In the genomic region with DNA sequence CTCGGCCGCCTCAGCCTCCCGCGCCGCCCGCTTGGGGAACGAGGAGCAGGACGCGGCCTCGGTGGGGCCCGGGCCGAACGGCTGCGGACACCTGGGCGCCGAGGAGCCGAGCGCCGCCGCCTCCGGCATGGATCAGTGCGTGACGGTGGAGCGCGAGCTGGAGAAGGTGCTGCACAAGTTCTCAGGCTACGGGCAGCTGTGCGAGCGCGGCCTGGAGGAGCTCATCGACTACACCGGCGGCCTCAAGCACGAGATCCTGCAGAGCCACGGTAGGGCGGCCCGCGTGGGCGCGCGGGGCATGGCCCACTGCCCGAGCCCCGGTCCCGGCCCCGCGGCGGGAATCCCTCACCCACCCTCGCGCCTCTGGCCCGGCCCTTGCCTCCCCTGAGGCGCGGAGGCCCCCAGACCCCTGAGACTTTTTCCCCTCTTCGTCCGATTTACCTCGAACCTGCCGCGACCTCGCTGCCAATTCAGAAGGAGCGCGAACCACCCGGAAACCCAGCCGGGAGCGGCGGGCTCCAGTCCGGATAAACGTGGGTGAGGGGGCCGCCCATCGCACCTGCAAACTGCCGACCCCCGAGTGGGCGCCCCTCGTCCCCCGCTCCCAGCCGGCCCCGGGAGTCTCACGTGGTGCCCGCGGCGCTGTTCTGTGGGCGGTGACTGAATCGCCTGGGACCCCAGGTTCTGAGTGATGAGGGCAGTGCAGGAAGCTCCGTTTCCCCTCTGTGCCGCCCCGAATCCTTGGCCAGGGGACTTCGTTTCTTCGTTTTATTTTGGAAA, we compare ENCODE assay signal across 8 cellular contexts. TPM values are rescaled to one million over a fixed set of nuclear protein-coding genes. Genes with fewer than 3 reads are reported as not detected.
A peak's percentile ranks its signal among the peaks of the same experiment; 100 is the strongest.
DNase-seq lines count a peak whose midpoint lies in the region; ATAC-seq and TF ChIP-seq lines count a peak whose summit lies in the region.
"Not testable (repeated sequence)": the region's sequence is repeated elsewhere in the genome, so short reads cannot be mapped to it uniquely, and the experiment has no call there.

No MANE protein-coding gene starts in this region.

- intact Hi-C loops in activated T-helper 1 cell treated with anti-CD3 and anti-CD28 coated beads, Interleukin-12 subunit alpha, Interleukin-12 subunit beta, Interleukin-2, Interleukin-4 antibody, amounts not matched to agents 30 ng/mL and 10 ng/mL and 1 ng/mL, durations not matched to agents 14 hours and 24 hours and 36 hours (cut with micrococcal nuclease) = not testable (repeated sequence)

- ATAC-seq in GM19397 (IDR thresholded peaks at IDR 0.05; ENCODE audit: unreplicated experiment) (peak; percentile 31), HG03196 (IDR thresholded peaks at IDR 0.05; ENCODE audit: unreplicated experiment) (peak; percentile 8)

- not testable (repeated sequence) for H4K8ac ChIP-seq in mesendoderm (ENCODE audit: low read depth, low read length)

- H2AK5ac ChIP-seq in mesendoderm (ENCODE audit: low read length) = not testable (repeated sequence)

- H3K4me3 ChIP-seq in AG09309 (ENCODE audit: control insufficient read depth, low read depth, low read length) (peak overlapping the region; percentile 67), Peyer's patch (peak overlapping the region; percentile 67 to 88 (median 76)), mesendoderm (ENCODE audit: low read length) (peak overlapping the region; percentile 40)

- H3K4me2 ChIP-seq in mesendoderm (ENCODE audit: low read length) = not testable (repeated sequence)

- peak overlapping the region; percentile 48 for H3K27ac Mint-ChIP-seq in activated T-helper 1 cell treated with anti-CD3 and anti-CD28 coated beads, Interleukin-12 subunit alpha, Interleukin-12 subunit beta, Interleukin-2, Interleukin-4 antibody, amounts not matched to agents 30 ng/mL and 10 ng/mL and 1 ng/mL, durations not matched to agents 14 hours and 24 hours and 36 hours

- not testable (repeated sequence) for H2BK120ac ChIP-seq in mesendoderm (ENCODE audit: low read depth, low read length)

- not testable (repeated sequence) for H3K27me3 ChIP-seq in Peyer's patch; mesendoderm (ENCODE audit: insufficient read depth, low read length, poor library complexity)

- not testable (repeated sequence) for H3K27me3 Mint-ChIP-seq in activated T-helper 1 cell treated with anti-CD3 and anti-CD28 coated beads, Interleukin-12 subunit alpha, Interleukin-12 subunit beta, Interleukin-2, Interleukin-4 antibody, amounts not matched to agents 30 ng/mL and 10 ng/mL and 1 ng/mL, durations not matched to agents 14 hours and 24 hours and 36 hours (ENCODE audit: insufficient read depth)

- H3K18ac ChIP-seq in mesendoderm (ENCODE audit: low read length) = not testable (repeated sequence)

- not testable (repeated sequence) for H2BK15ac ChIP-seq in mesendoderm (replicated peaks; ENCODE audit: low read depth)

- not testable (repeated sequence) for TF ChIP-seq POLR2A in Peyer's patch (IDR thresholded peaks at IDR 0.05)

- not testable (repeated sequence) for H3K36me3 Mint-ChIP-seq in activated T-helper 1 cell treated with anti-CD3 and anti-CD28 coated beads, Interleukin-12 subunit alpha, Interleukin-12 subunit beta, Interleukin-2, Interleukin-4 antibody, amounts not matched to agents 30 ng/mL and 10 ng/mL and 1 ng/mL, durations not matched to agents 14 hours and 24 hours and 36 hours (ENCODE audit: low read depth)

- not testable (repeated sequence) for H3K4me1 ChIP-seq in Peyer's patch; mesendoderm (ENCODE audit: control insufficient read depth, low read depth, low read length)

- not testable (repeated sequence) for H3K79me1 ChIP-seq in mesendoderm (ENCODE audit: low read length)

- peak overlapping the region; percentile 68 for H3K9ac ChIP-seq in mesendoderm (ENCODE audit: low read length)

- H3K27ac ChIP-seq in Peyer's patch (peak overlapping the region; percentile 89 to 95 (median 92)), epithelial cell of prostate (peak overlapping the region; percentile 60), mesendoderm (ENCODE audit: low read depth, low read length) (peak overlapping the region; percentile 79)

- H3K79me2 ChIP-seq in mesendoderm (ENCODE audit: control insufficient read depth, insufficient read depth, low read length) = not testable (repeated sequence)

- H3K36me3 ChIP-seq in Peyer's patch; mesendoderm (ENCODE audit: control insufficient read depth, insufficient read depth, low read length): not testable (repeated sequence)

- H3K4me3 Mint-ChIP-seq in activated T-helper 1 cell treated with anti-CD3 and anti-CD28 coated beads, Interleukin-12 subunit alpha, Interleukin-12 subunit beta, Interleukin-2, Interleukin-4 antibody, amounts not matched to agents 30 ng/mL and 10 ng/mL and 1 ng/mL, durations not matched to agents 14 hours and 24 hours and 36 hours = peak overlapping the region; percentile 87

- H4K5ac ChIP-seq in mesendoderm (ENCODE audit: low read length) = not testable (repeated sequence)

- DNase-seq in AG09309 (ENCODE audit: low read depth); epithelial cell of prostate (ENCODE audit: low read depth, low spot score): not testable (repeated sequence)
- peak; percentile 52 to 80 (median 69) for DNase-seq in Peyer's patch
- DNase-seq in activated T-helper 1 cell treated with anti-CD3 and anti-CD28 coated beads, Interleukin-12 subunit alpha, Interleukin-12 subunit beta, Interleukin-2, Interleukin-4 antibody, amounts not matched to agents 30 ng/mL and 10 ng/mL and 1 ng/mL, durations not matched to agents 14 hours and 24 hours and 36 hours (ENCODE audit: low spot score) = peak; percentile 28
- DNase-seq in mesendoderm = peak; percentile 45
- DNase-seq in stimulated activated CD4-positive, alpha-beta T cell treated with anti-CD3 and anti-CD28 coated beads, Interleukin-2, amount 100 ng/mL, for 48 hours = peak; percentile 17 to 23

- WGBS in mesendoderm (ENCODE audit: extremely low coverage, insufficient coverage, low lambda C conversion rate) = no CpG with 5 or more reads among the region's 85 CpGs

- not testable (repeated sequence) for TF ChIP-seq CTCF in AG09309 (IDR thresholded peaks at IDR 0.05; ENCODE audit: control insufficient read depth, insufficient read depth, low read depth, low read length, missing control alignments); Peyer's patch (IDR thresholded peaks at IDR 0.05)

- not testable (repeated sequence) for H2BK5ac ChIP-seq in mesendoderm (ENCODE audit: low read length)

- peaks cover 10% of the 10 kb centered on the region for H3K4me1 Mint-ChIP-seq in activated T-helper 1 cell treated with anti-CD3 and anti-CD28 coated beads, Interleukin-12 subunit alpha, Interleukin-12 subunit beta, Interleukin-2, Interleukin-4 antibody, amounts not matched to agents 30 ng/mL and 10 ng/mL and 1 ng/mL, durations not matched to agents 14 hours and 24 hours and 36 hours (ENCODE audit: low read depth)

- H3K4ac ChIP-seq in mesendoderm (ENCODE audit: low read depth, low read length) = not testable (repeated sequence)

- peak overlapping the region; percentile 81 for H3K56ac ChIP-seq in mesendoderm (ENCODE audit: low read length)

- H3K9me3 Mint-ChIP-seq in activated T-helper 1 cell treated with anti-CD3 and anti-CD28 coated beads, Interleukin-12 subunit alpha, Interleukin-12 subunit beta, Interleukin-2, Interleukin-4 antibody, amounts not matched to agents 30 ng/mL and 10 ng/mL and 1 ng/mL, durations not matched to agents 14 hours and 24 hours and 36 hours = not testable (repeated sequence)

- not testable (repeated sequence) for H3K23ac ChIP-seq in mesendoderm (ENCODE audit: low read length)

- H3K9me3 ChIP-seq in Peyer's patch = not testable (repeated sequence)

RNA-seq across cellular contexts. Expression of gene RMND5A, which starts 0.6 kb away (rescaled TPM):
- 10 to 100 TPM; 26.4 to 98.6 (median 49.6) TPM for total RNA-seq in Peyer's patch
- 42.0 and 44.5 TPM in 2 replicates for total RNA-seq in activated T-helper 1 cell treated with anti-CD3 and anti-CD28 coated beads, Interleukin-12 subunit alpha, Interleukin-12 subunit beta, Interleukin-2, Interleukin-4 antibody, amounts not matched to agents 30 ng/mL and 10 ng/mL and 1 ng/mL, durations not matched to agents 14 hours and 24 hours and 36 hours
- polyA plus RNA-seq in mesendoderm (2013, experiment 1 of 2) = 29.6 TPM
- polyA plus RNA-seq in mesendoderm (2013, experiment 2 of 2) = 27.0 TPM
